In the genomic region with DNA sequence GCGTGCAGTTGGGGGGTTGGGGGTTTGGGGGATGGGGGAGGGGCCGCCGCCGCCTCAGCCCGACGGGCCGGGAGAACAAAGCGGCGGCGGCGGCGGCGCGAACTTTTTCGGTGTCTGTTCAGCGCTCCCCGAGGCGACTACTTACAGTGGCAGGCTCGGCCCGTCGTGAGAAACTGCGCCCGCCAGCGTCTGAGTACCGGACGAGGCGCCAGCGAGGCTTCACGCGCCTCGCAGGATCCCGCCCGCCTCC, we compare ENCODE assay signal across 8 cellular contexts. TPM values are rescaled to one million over a fixed set of nuclear protein-coding genes. Genes with fewer than 3 reads are reported as not detected.
DNase-seq lines count a peak whose midpoint lies in the region; ATAC-seq, FAIRE-seq and TF ChIP-seq lines count a peak whose summit lies in the region.

No MANE protein-coding gene starts in this region.

- peak overlapping the region; percentile 81 to 95 for H3K27ac ChIP-seq in A549

- DNase-seq in A549 (ENCODE audit: low read depth in 1 of 2, low spot score in 1 of 2) (no peak), T-helper 17 cell (peak in 1 of 3 donors; percentile 50), fibroblast of pulmonary artery (ENCODE audit: low read depth) (peak; percentile 81), osteocyte (ENCODE audit: extremely low spot score, unreplicated experiment) (no peak), SK-N-DZ (ENCODE audit: low spot score) (no peak), dedifferentiated amniotic fluid mesenchymal stem cell (ENCODE audit: extremely low spot score) (no peak)

- H3K4me1 Mint-ChIP-seq in T-helper 17 cell, result peaks cover 19% of the 10 kb centered on the region
- peaks cover 48% of the 10 kb centered on the region for H3K4me1 Mint-ChIP-seq in osteocyte (ENCODE audit: unreplicated experiment)

- no peaks in the 10 kb centered on the region for H3K9me3 Mint-ChIP-seq in osteocyte (ENCODE audit: unreplicated experiment)

- H3K4me3 Mint-ChIP-seq in T-helper 17 cell (peak overlapping the region; percentile 95), osteocyte (ENCODE audit: unreplicated experiment) (peak overlapping the region; percentile 96)

- CTCF ChIA-PET in A549 (lab: Yijun Ruan, JAX), result interaction anchor here (1.0 to 2.6 kb wide), 5 partner anchors 15 to 72 kb away, joined by 3 to 9 read pairs (median 3); a partner anchor contains a TSS

- no peak for FAIRE-seq in A549 (lab: Jason Lieb, UNC)

- 0% methylated on average over 7 of the region's 33 CpGs for WGBS in A549 (ENCODE audit: missing lambda C conversion rate)

- H3K27me3 Mint-ChIP-seq in T-helper 17 cell (peaks cover 14% of the 10 kb centered on the region), osteocyte (ENCODE audit: unreplicated experiment) (no peaks in the 10 kb centered on the region)

- H3K9me3 ChIP-seq in A549 (no peaks in the 10 kb centered on the region), T-helper 17 cell (ENCODE audit: control insufficient read depth, low read length, poor library complexity, severe bottlenecking) (no peaks in the 10 kb centered on the region)

- POLR2A ChIA-PET in A549 (lab: Yijun Ruan, JAX), result no interaction called here

- no peak for TF ChIP-seq EP300 in A549 (IDR thresholded peaks at IDR 0.05)

- TF ChIP-seq CTCF in A549 (IDR thresholded peaks at IDR 0.05), result no peak
- TF ChIP-seq CTCF in fibroblast of pulmonary artery (IDR thresholded peaks at IDR 0.05; ENCODE audit: low read length, missing control alignments), result no peak
- peak; percentile 9 for TF ChIP-seq CTCF in osteocyte (IDR thresholded peaks at IDR 0.05)

- H3K4me2 ChIP-seq in A549, result peak overlapping the region; percentile 72

- ATAC-seq in A549 (no peak; a peak in 1 of 6 replicates), GM21367 (IDR thresholded peaks at IDR 0.05; ENCODE audit: unreplicated experiment) (peak; percentile 43), T-helper 17 cell (no peak), GM21576 (IDR thresholded peaks at IDR 0.05; ENCODE audit: unreplicated experiment) (no peak)

- H3K27ac Mint-ChIP-seq in T-helper 17 cell (peak overlapping the region; percentile 91), osteocyte (ENCODE audit: unreplicated experiment) (peak overlapping the region; percentile 47)

- TF ChIP-seq POLR2A in A549 (IDR thresholded peaks at IDR 0.05; ENCODE audit: low read length), result peak; percentile 67

- H3K36me3 Mint-ChIP-seq in T-helper 17 cell (ENCODE audit: low read depth) (peaks cover 2% of the 10 kb centered on the region), osteocyte (ENCODE audit: unreplicated experiment) (no peaks in the 10 kb centered on the region)

- H3K4me1 ChIP-seq in A549, result peaks cover 9% of the 10 kb centered on the region

- H3K4me3 ChIP-seq in A549, result peak overlapping the region; percentile 71
- peak overlapping the region; percentile 77 for H3K4me3 ChIP-seq in fibroblast of pulmonary artery (replicated peaks; ENCODE audit: low read depth, low read length)

- TF ChIP-seq RAD21 in A549 (conservative IDR thresholded peaks at IDR 0.05 in 1 of 2, IDR thresholded peaks at IDR 0.05 in 1 of 2), result no peak

TF ChIP-seq in A549, 52 proteins besides CTCF, POLR2A, EP300 and RAD21:
- TF ChIP-seq, protein P1, sequence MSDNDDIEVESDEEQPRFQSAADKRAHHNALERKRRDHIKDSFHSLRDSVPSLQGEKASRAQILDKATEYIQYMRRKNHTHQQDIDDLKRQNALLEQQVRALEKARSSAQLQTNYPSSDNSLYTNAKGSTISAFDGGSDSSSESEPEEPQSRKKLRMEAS (IDR thresholded peaks at IDR 0.05), result peak; percentile 41
- TF ChIP-seq JUN (IDR thresholded peaks at IDR 0.05), result peak in 1 of 2 experiments; percentile 67; a peak in 2 of 5 replicates
- no peak for TF ChIP-seq RCOR1 (IDR thresholded peaks at IDR 0.05; ENCODE audit: low read depth, low read length)
- 0 out of 3 replicates have a peak, but pooled peaks have one; percentile 7 for TF ChIP-seq SMC3 (IDR thresholded peaks at IDR 0.05)
- TF ChIP-seq JUNB (IDR thresholded peaks at IDR 0.05), result no peak
- TF ChIP-seq, protein P2, sequence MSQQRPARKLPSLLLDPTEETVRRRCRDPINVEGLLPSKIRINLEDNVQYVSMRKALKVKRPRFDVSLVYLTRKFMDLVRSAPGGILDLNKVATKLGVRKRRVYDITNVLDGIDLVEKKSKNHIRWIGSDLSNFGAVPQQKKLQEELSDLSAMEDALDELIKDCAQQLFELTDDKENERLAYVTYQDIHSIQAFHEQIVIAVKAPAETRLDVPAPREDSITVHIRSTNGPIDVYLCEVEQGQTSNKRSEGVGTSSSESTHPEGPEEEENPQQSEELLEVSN (IDR thresholded peaks at IDR 0.05; ENCODE audit: borderline replicate concordance, low read depth), result peak; percentile 70; the same call in 1 of the 2 replicates
- TF ChIP-seq, protein P3, sequence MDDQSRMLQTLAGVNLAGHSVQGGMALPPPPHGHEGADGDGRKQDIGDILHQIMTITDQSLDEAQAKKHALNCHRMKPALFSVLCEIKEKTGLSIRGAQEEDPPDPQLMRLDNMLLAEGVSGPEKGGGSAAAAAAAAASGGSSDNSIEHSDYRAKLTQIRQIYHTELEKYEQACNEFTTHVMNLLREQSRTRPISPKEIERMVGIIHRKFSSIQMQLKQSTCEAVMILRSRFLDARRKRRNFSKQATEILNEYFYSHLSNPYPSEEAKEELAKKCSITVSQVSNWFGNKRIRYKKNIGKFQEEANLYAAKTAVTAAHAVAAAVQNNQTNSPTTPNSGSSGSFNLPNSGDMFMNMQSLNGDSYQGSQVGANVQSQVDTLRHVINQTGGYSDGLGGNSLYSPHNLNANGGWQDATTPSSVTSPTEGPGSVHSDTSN (IDR thresholded peaks at IDR 0.05), result 0 out of 2 replicates have a peak, but pooled peaks have one; percentile 56
- TF ChIP-seq, protein P4, sequence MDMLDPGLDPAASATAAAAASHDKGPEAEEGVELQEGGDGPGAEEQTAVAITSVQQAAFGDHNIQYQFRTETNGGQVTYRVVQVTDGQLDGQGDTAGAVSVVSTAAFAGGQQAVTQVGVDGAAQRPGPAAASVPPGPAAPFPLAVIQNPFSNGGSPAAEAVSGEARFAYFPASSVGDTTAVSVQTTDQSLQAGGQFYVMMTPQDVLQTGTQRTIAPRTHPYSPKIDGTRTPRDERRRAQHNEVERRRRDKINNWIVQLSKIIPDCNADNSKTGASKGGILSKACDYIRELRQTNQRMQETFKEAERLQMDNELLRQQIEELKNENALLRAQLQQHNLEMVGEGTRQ (IDR thresholded peaks at IDR 0.05), result no peak

RNA-seq across cellular contexts. Expression of a gene that starts 0.2 kb away (rescaled TPM):
- 26.9 and 28.9 TPM in 2 replicates for polyA plus RNA-seq in A549 (2011; rRNA removed)
- 5.2 and 6.6 TPM in 2 replicates for polyA plus RNA-seq in A549 (2012; cell fraction: cytosol; rRNA removed)
- polyA plus RNA-seq in A549 (2012; cell fraction: nucleus; rRNA removed), result 3.6 and 5.1 TPM in 2 replicates
- polyA plus RNA-seq in A549 (2017; fragmentation: RNase III; extraction: RNeasy Plus Mini Kit Qiagen cat#74134 plus additional on column Dnase treatment), result 16.1 to 18.2 TPM (median 16.6 TPM) in 3 replicates
- polyA minus RNA-seq in A549 (2011; rRNA and poly(A)+ RNA removed), result 19.1 and 22.3 TPM in 2 replicates
- 10 to 100 TPM; 25.4 to 27.0 TPM for total RNA-seq in T-helper 17 cell
- total RNA-seq in osteocyte, result 50.1 and 54.7 TPM in 2 replicates
- polyA plus RNA-seq in SK-N-DZ (2014; cell fraction: cytosol; rRNA removed), result 20.7 and 24.3 TPM in 2 replicates
- 22.9 and 33.0 TPM in 2 replicates for polyA plus RNA-seq in SK-N-DZ (2014; cell fraction: nucleus; rRNA removed)

RNA-seq across cellular contexts. Expression of a gene that starts 20.0 kb away (rescaled TPM):
- polyA plus RNA-seq in A549 (2011; rRNA removed) (42.7 and 68.7 TPM in 2 replicates), A549 (2017; fragmentation: RNase III; extraction: RNeasy Plus Mini Kit Qiagen cat#74134 plus additional on column Dnase treatment) (16.6 to 20.0 TPM (median 18.7 TPM) in 3 replicates)
- 6.6 and 9.2 TPM in 2 replicates for polyA plus RNA-seq in A549 (2012; cell fraction: cytosol; rRNA removed)
- polyA plus RNA-seq in A549 (2012; cell fraction: nucleus; rRNA removed), result 6.0 and 7.1 TPM in 2 replicates
- polyA minus RNA-seq in A549 (2011; rRNA and poly(A)+ RNA removed), result 42.8 and 63.3 TPM in 2 replicates
- total RNA-seq in T-helper 17 cell (1 to 10 TPM in 1 of 2 donors, under 1 TPM in 1; 0.78 to 1.0 TPM), osteocyte (not detected in 2 replicates)
- polyA plus RNA-seq in SK-N-DZ (2014; cell fraction: cytosol; rRNA removed), result not detected in 2 replicates
- not detected in 2 replicates for polyA plus RNA-seq in SK-N-DZ (2014; cell fraction: nucleus; rRNA removed)
